ENCODE assay signal across 8 cellular contexts in the genomic region with DNA sequence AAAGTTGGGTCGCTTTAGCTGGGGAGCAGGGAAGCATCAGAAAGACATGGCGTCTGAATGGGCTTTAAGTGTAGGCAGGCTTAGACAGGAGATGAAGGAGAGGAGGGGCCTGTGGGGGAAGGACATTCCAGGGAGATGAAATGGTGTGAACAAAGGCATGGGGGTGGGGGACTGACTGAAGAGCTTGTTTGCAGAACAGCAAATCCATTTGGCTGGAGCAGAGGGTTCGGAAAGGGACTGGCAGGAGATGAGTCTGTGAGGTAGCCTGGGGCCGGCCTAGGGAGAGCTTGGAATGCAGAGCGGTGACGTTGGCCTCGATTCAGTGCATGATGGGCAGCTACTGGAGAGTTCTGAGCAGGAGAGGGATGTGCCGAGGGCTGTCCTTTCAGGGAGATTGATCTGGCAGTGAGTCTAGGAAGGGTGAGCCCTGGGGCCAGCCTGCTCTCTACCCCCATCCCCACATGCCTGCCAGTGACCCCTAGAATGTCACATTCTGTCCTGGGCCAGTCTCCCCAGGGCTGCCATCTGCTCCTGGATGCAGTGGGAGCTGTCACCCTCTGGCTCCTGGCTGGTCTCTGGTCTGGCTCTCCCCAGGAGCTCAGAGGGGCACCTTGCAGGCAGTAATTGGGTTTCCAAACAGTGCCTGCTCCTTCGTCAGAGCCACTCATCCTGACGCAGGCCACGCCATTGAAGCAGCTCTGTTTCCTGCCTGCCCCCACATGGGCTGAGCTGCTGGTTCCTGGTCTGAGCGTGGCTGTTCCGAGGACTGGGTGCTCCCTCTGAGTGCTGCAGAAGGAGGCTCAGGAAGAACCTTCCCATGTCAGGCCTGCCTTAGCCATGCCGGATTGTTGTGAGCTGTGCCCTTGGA. TPM values are rescaled to one million over a fixed set of nuclear protein-coding genes. Genes with fewer than 3 reads are reported as not detected.
A peak's percentile ranks its signal among the peaks of the same experiment; 100 is the strongest.
DNase-seq lines count a peak whose midpoint lies in the region; ATAC-seq, FAIRE-seq and TF ChIP-seq lines count a peak whose summit lies in the region.

No MANE protein-coding gene starts in this region.

- no peak for TF ChIP-seq POLR2A in K562 (conservative IDR thresholded peaks at IDR 0.05)
- TF ChIP-seq POLR2A in gastrocnemius medialis (IDR thresholded peaks at IDR 0.05): no peak

- H3K27me3 ChIP-seq in K562 (ENCODE audit: control insufficient read depth in 2 of 2, insufficient read depth in 2 of 2, low read length in 2 of 2) (no peaks in the 10 kb centered on the region), gastrocnemius medialis (no peaks in the 10 kb centered on the region)

- CTCF ChIA-PET in K562 (lab: Yijun Ruan, JAX; ENCODE audit: low intra/inter-chr PET ratio): interaction anchor here (0.7 to 3.2 kb wide), 9 partner anchors 14 to 1757 kb away, joined by 3 to 49 read pairs (median 3); no protein-coding TSS in a partner anchor

- in situ Hi-C loops in K562 (cut with MboI) (loop anchor here (5.0 kb wide), 1 partner anchor 88 kb away; no protein-coding TSS in a partner anchor), gastrocnemius medialis (cut with MboI; ENCODE audit: low sequenced_read_pairs in 4 of 4) (loop anchor here in 3 of 4 donors (5.0 kb wide), 2 partner anchors 88 to 93 kb away; partner anchors contain the start of gene GPR3 (in 1 of the 3))

- peak; percentile 96 for DNase-seq in HT1080 (ENCODE audit: low read depth)
- no peak for DNase-seq in K562 (ENCODE audit: extremely low read depth in 1 of 4, low spot score in 3 of 4)
- DNase-seq in hippocampal formation (lab: John Stamatoyannopoulos, UW): peak; percentile 21 to 27
- peak; percentile 44 to 52 for DNase-seq in gastrocnemius medialis
- no peak for DNase-seq in T-helper 2 cell
- DNase-seq in SW 1271 (lab: John Stamatoyannopoulos, UW): no peak

- 0 out of 2 replicates have a peak, but pooled peaks cover 7% of the 10 kb centered on the region for H4K20me1 ChIP-seq in K562 (replicated peaks; ENCODE audit: control insufficient read depth, insufficient read depth, low read length)

- H3K36me3 ChIP-seq in K562 (ENCODE audit: control insufficient read depth, insufficient read depth, low read length): peaks cover 38% of the 10 kb centered on the region; the same call in 2 of the 3 replicates
- peaks cover 3 to 45% of the 10 kb centered on the region in 2 donors for H3K36me3 ChIP-seq in gastrocnemius medialis

- no peaks in the 10 kb centered on the region for H3K9me3 Mint-ChIP-seq in stimulated activated memory B cell treated with anti-CD40 and anti-IgM and Interleukin-4, amounts not matched to agents 10 μg/mL and 1 μg/mL and 100 μg/mL, for 72 hours
- H3K9me3 Mint-ChIP-seq in activated T-helper 17 cell treated with anti-CD3 and anti-CD28 coated beads, Interleukin-2, amount 50 U/mL, for 72 hours: no peaks in the 10 kb centered on the region

- intact Hi-C loops in K562 (cut with micrococcal nuclease): loop anchor here (1.0 to 5.0 kb wide), 6 partner anchors 58 to 363 kb away; partner anchors contain the start of gene FCN3
- intact Hi-C loops in gastrocnemius medialis (cut with DNase I; ENCODE audit: low total_unique reads): loop anchor here (2.0 to 5.0 kb wide), 3 partner anchors 67 to 363 kb away; partner anchors contain the start of gene MAP3K6

- H3K9me3 ChIP-seq in K562 (replicated peaks; ENCODE audit: control insufficient read depth, insufficient read depth, low read depth, low read length): no peaks in the 10 kb centered on the region
- H3K9me3 ChIP-seq in gastrocnemius medialis: no peaks in the 10 kb centered on the region

- WGBS in K562 (ENCODE audit: insufficient coverage, low coverage, missing lambda C conversion rate): 61% methylated on average over 14 of the region's 14 CpGs

- H2AFZ ChIP-seq in K562 (ENCODE audit: low read depth, low read length): no peak overlapping the region

- POLR2A ChIA-PET in K562 (lab: Yijun Ruan, JAX): interaction anchor here (0.6 to 1.8 kb wide), 8 partner anchors 12 to 297 kb away, joined by 3 to 10 read pairs (median 3); no protein-coding TSS in a partner anchor

- H3K4me2 ChIP-seq in K562 (ENCODE audit: insufficient read depth, low read length): no peak overlapping the region

- no TSS peak for BruUV-seq in K562 (replicated peaks; lab: Mats Ljungman, UMichigan)

- TF ChIP-seq EP300 in K562 (IDR thresholded peaks at IDR 0.05; ENCODE audit: low read length): no peak

- H3K27ac ChIP-seq in K562 (ENCODE audit: extremely low read depth, low read depth, low read length): no peak overlapping the region
- peak overlapping the region; percentile 18 to 65 (median 56) for H3K27ac ChIP-seq in gastrocnemius medialis

- FAIRE-seq in K562 (lab: Jason Lieb, UNC): no peak

- peaks cover 0 to 7% of the 10 kb centered on the region in 2 experiments; a peak in 2 of 5 replicates for H3K4me1 ChIP-seq in K562 (replicated peaks in 1 of 2; ENCODE audit: control insufficient read depth in 2 of 2, insufficient read depth in 2 of 2, low read length in 2 of 2)
- peaks cover 27 to 37% of the 10 kb centered on the region in 2 donors for H3K4me1 ChIP-seq in gastrocnemius medialis

- H3K9me1 ChIP-seq in K562 (ENCODE audit: control insufficient read depth, insufficient read depth, low read length): peaks cover 3% of the 10 kb centered on the region

- no peak overlapping the region for H3K4me3 Mint-ChIP-seq in stimulated activated memory B cell treated with anti-CD40 and anti-IgM and Interleukin-4, amounts not matched to agents 10 μg/mL and 1 μg/mL and 100 μg/mL, for 72 hours
- no peak overlapping the region for H3K4me3 Mint-ChIP-seq in activated T-helper 17 cell treated with anti-CD3 and anti-CD28 coated beads, Interleukin-2, amount 50 U/mL, for 72 hours

- H3K4me1 Mint-ChIP-seq in stimulated activated memory B cell treated with anti-CD40 and anti-IgM and Interleukin-4, amounts not matched to agents 10 μg/mL and 1 μg/mL and 100 μg/mL, for 72 hours: peaks cover 5% of the 10 kb centered on the region
- H3K4me1 Mint-ChIP-seq in activated T-helper 17 cell treated with anti-CD3 and anti-CD28 coated beads, Interleukin-2, amount 50 U/mL, for 72 hours: no peaks in the 10 kb centered on the region

- no peak overlapping the region for H3K27ac Mint-ChIP-seq in stimulated activated memory B cell treated with anti-CD40 and anti-IgM and Interleukin-4, amounts not matched to agents 10 μg/mL and 1 μg/mL and 100 μg/mL, for 72 hours
- no peak overlapping the region for H3K27ac Mint-ChIP-seq in activated T-helper 17 cell treated with anti-CD3 and anti-CD28 coated beads, Interleukin-2, amount 50 U/mL, for 72 hours

- no peaks in the 10 kb centered on the region for H3K79me2 ChIP-seq in K562 (ENCODE audit: control insufficient read depth, insufficient read depth, low read length)

- H3K9ac ChIP-seq in K562 (ENCODE audit: insufficient read depth in 1 of 2, low read depth in 2 of 2, low read length in 2 of 2): peak overlapping the region in 1 of 2 experiments; percentile 53; a peak in 2 of 4 replicates

- peaks cover 51% of the 10 kb centered on the region for H3K36me3 Mint-ChIP-seq in stimulated activated memory B cell treated with anti-CD40 and anti-IgM and Interleukin-4, amounts not matched to agents 10 μg/mL and 1 μg/mL and 100 μg/mL, for 72 hours
- peaks cover 36% of the 10 kb centered on the region for H3K36me3 Mint-ChIP-seq in activated T-helper 17 cell treated with anti-CD3 and anti-CD28 coated beads, Interleukin-2, amount 50 U/mL, for 72 hours (ENCODE audit: low read depth)

- no peak overlapping the region for H3K4me3 ChIP-seq in K562
- no peak overlapping the region for H3K4me3 ChIP-seq in gastrocnemius medialis

- H3K27me3 Mint-ChIP-seq in stimulated activated memory B cell treated with anti-CD40 and anti-IgM and Interleukin-4, amounts not matched to agents 10 μg/mL and 1 μg/mL and 100 μg/mL, for 72 hours: no peaks in the 10 kb centered on the region
- no peaks in the 10 kb centered on the region for H3K27me3 Mint-ChIP-seq in activated T-helper 17 cell treated with anti-CD3 and anti-CD28 coated beads, Interleukin-2, amount 50 U/mL, for 72 hours

- no peak for TF ChIP-seq RAD21 in K562 (CRISPR knock-in tag; conservative IDR thresholded peaks at IDR 0.05 in 1 of 2, IDR thresholded peaks at IDR 0.05 in 1 of 2)

- TF ChIP-seq CTCF in K562 (IDR thresholded peaks at IDR 0.05 in 2 of 3, conservative IDR thresholded peaks at IDR 0.05 in 1 of 3; ENCODE audit: insufficient read depth in 2 of 3, low read depth in 1 of 3, low read length in 3 of 3) (no peak), gastrocnemius medialis (IDR thresholded peaks at IDR 0.05 in 4 of 5, conservative IDR thresholded peaks at IDR 0.05 in 1 of 5) (no peak)

- ATAC-seq in K562 (no peak), gastrocnemius medialis (peak; percentile 19 to 60)
- no peak for ATAC-seq in stimulated activated memory B cell treated with anti-CD40 and anti-IgM and Interleukin-4, amounts not matched to agents 10 μg/mL and 1 μg/mL and 100 μg/mL, for 72 hours
- no peak for ATAC-seq in activated T-helper 17 cell treated with anti-CD3 and anti-CD28 coated beads, Interleukin-2, amount 50 U/mL, for 72 hours (replicated peaks)

RNA-seq across cellular contexts. Expression of gene TMEM222, which starts 22.3 kb away (rescaled TPM):
- 61.1 and 75.0 TPM in 2 replicates for total RNA-seq in HT1080 (2014; rRNA removed; shearing (Covaris generic))
- 39.3 and 55.7 TPM in 2 replicates for polyA plus RNA-seq in HT1080 (2015; cell fraction: cytosol; rRNA removed)
- 39.8 and 41.7 TPM in 2 replicates for polyA plus RNA-seq in HT1080 (2015; cell fraction: nucleus; rRNA removed)
- total RNA-seq in K562 (2011; cell fraction: chromatin; rRNA removed; ENCODE audit: low replicate concordance): 41.9 and 115 TPM in 2 replicates
- 97.1 and 98.7 TPM in 2 replicates for total RNA-seq in K562 (2011; cell fraction: nucleolus; rRNA removed)
- total RNA-seq in K562 (2011; cell fraction: nucleoplasm; rRNA removed): 77.9 and 90.1 TPM in 2 replicates
- total RNA-seq in K562 (2014; rRNA removed): 36.0 and 43.6 TPM in 2 replicates
- 10.6 and 15.9 TPM in 2 replicates for total RNA-seq in K562 (2014; rRNA removed; fragmentation: Illumina TruSeq; extraction: Trizol)
- 32.4 and 32.8 TPM in 2 replicates for total RNA-seq in K562 (2015; rRNA removed; fragmentation: Illumina TruSeq; extraction: Trizol)
- total RNA-seq in K562 (2021): 42.5 and 46.9 TPM in 2 replicates
- 32.2 and 51.8 TPM in 2 replicates for polyA plus RNA-seq in K562 (2011; rRNA removed)
- 53.0 and 80.5 TPM in 2 replicates for polyA plus RNA-seq in K562 (2011; cell fraction: cytosol; rRNA removed)
- polyA plus RNA-seq in K562 (2011; cell fraction: nucleus; rRNA removed): 111 and 157 TPM in 2 replicates
- 43.9 and 66.2 TPM in 2 replicates for polyA plus RNA-seq in K562 (2012)
- 48.0 and 57.0 TPM in 2 replicates for polyA plus RNA-seq in K562 (2014; fragmentation: Illumina TruSeq; extraction: Trizol)
- 10 to 100 TPM in 1 of 2 experiments, 1 to 10 TPM in 1; 6.9 to 14.4 TPM for polyA plus RNA-seq in K562 (2014; fragmentation: Nextera tagmentation; extraction: Ambion mirVana)
- polyA plus RNA-seq in K562 (2014; rRNA removed): 42.4 and 43.5 TPM in 2 replicates
- 21.8 and 30.9 TPM in 2 replicates for polyA minus RNA-seq in K562 (2011; rRNA and poly(A)+ RNA removed)
- 26.1 and 32.0 TPM in 2 replicates for polyA minus RNA-seq in K562 (2011; cell fraction: cytosol; rRNA and poly(A)+ RNA removed)
- polyA minus RNA-seq in K562 (2011; cell fraction: nucleus; rRNA and poly(A)+ RNA removed): 24.6 and 35.5 TPM in 2 replicates
- total RNA-seq in gastrocnemius medialis: 10 to 100 TPM; 16.5 to 21.9 (median 17.8) TPM
- 10 to 100 TPM; 29.0 to 39.6 TPM for total RNA-seq in activated T-helper 17 cell treated with anti-CD3 and anti-CD28 coated beads, Interleukin-2, amount 50 U/mL, for 72 hours

RNA-seq across cellular contexts. Expression of gene SYTL1, which starts 42.2 kb away (rescaled TPM):
- total RNA-seq in HT1080 (2014; rRNA removed; shearing (Covaris generic)): 4.1 and 4.7 TPM in 2 replicates
- 4.4 and 5.3 TPM in 2 replicates for polyA plus RNA-seq in HT1080 (2015; cell fraction: cytosol; rRNA removed)
- 22.2 and 27.8 TPM in 2 replicates for polyA plus RNA-seq in HT1080 (2015; cell fraction: nucleus; rRNA removed)
- 18.4 and 69.1 TPM in 2 replicates for total RNA-seq in K562 (2011; cell fraction: chromatin; rRNA removed; ENCODE audit: low replicate concordance)
- total RNA-seq in K562 (2011; cell fraction: nucleolus; rRNA removed): 29.5 and 45.5 TPM in 2 replicates
- total RNA-seq in K562 (2011; cell fraction: nucleoplasm; rRNA removed): 21.0 and 26.5 TPM in 2 replicates
- total RNA-seq in K562 (2014; rRNA removed) (3.9 and 4.7 TPM in 2 replicates), K562 (2014; rRNA removed; fragmentation: Illumina TruSeq; extraction: Trizol) (0.55 and 0.57 TPM in 2 replicates), K562 (2015; rRNA removed; fragmentation: Illumina TruSeq; extraction: Trizol) (1.7 and 2.2 TPM in 2 replicates), K562 (2021) (6.0 and 9.3 TPM in 2 replicates), gastrocnemius medialis (under 1 TPM in 1 of 4 donors, not detected in 3; 0.66 TPM)
- polyA plus RNA-seq in K562 (2011; rRNA removed) (3.8 and 12.3 TPM in 2 replicates), K562 (2014; fragmentation: Illumina TruSeq; extraction: Trizol) (0.91 and 1.9 TPM in 2 replicates), K562 (2014; fragmentation: Nextera tagmentation; extraction: Ambion mirVana) (under 1 TPM; 0.04 to 0.27 TPM), K562 (2014; rRNA removed) (5.9 and 8.6 TPM in 2 replicates)
- 8.4 and 14.7 TPM in 2 replicates for polyA plus RNA-seq in K562 (2011; cell fraction: cytosol; rRNA removed)
- polyA plus RNA-seq in K562 (2011; cell fraction: nucleus; rRNA removed): 114 and 120 TPM in 2 replicates
- polyA plus RNA-seq in K562 (2012): 7.0 and 32.0 TPM in 2 replicates
- 3.0 and 6.4 TPM in 2 replicates for polyA minus RNA-seq in K562 (2011; rRNA and poly(A)+ RNA removed)
- 4.6 and 14.3 TPM in 2 replicates for polyA minus RNA-seq in K562 (2011; cell fraction: cytosol; rRNA and poly(A)+ RNA removed)
- polyA minus RNA-seq in K562 (2011; cell fraction: nucleus; rRNA and poly(A)+ RNA removed): 14.7 and 18.1 TPM in 2 replicates
- total RNA-seq in activated T-helper 17 cell treated with anti-CD3 and anti-CD28 coated beads, Interleukin-2, amount 50 U/mL, for 72 hours: 10 to 100 TPM; 26.0 to 43.4 TPM

Comparison
In these comparisons a context has a peak if more than half of its experiments do, and no peak if none do; other contexts are left out.
1. DNase-seq: peak in HT1080 (single experiment), hippocampal formation (2 of 2) and gastrocnemius medialis (2 of 2); none in K562 (0 of 4), T-helper 2 cell (0 of 5) and SW 1271 (0 of 2).
2. ATAC-seq: peak in gastrocnemius medialis (2 of 2); none in K562 (single experiment), stimulated activated memory B cell treated with anti-CD40 and anti-IgM and Interleukin-4, amounts not matched to agents 10 μg/mL and 1 μg/mL and 100 μg/mL, for 72 hours (single experiment) and activated T-helper 17 cell treated with anti-CD3 and anti-CD28 coated beads, Interleukin-2, amount 50 U/mL, for 72 hours (single experiment).